In genomic region chr6:163180874-163181541, GRCh38 we compare ENCODE assay signal across 8 cellular contexts.
DNase-seq lines count a peak whose midpoint lies in the region; ATAC-seq, FAIRE-seq and TF ChIP-seq lines count a peak whose summit lies in the region.

No MANE protein-coding gene starts in this region.

- H3K36me3 Mint-ChIP-seq in astrocyte (ENCODE audit: low read depth, unreplicated experiment): no peaks in the 10 kb centered on the region

- H3K4me3 ChIP-seq in astrocyte (ENCODE audit: insufficient read depth, low read depth, low read length) (no peak overlapping the region), skeletal muscle tissue (ENCODE audit: low read length in 3 of 3) (peak overlapping the region; percentile 16 to 63 (median 52))

- no peak for FAIRE-seq in astrocyte (lab: Jason Lieb, UNC)

- no peaks in the 10 kb centered on the region for H3K4me1 ChIP-seq in astrocyte (ENCODE audit: insufficient read depth, low read length)
- H3K4me1 ChIP-seq in skeletal muscle tissue (ENCODE audit: control insufficient read depth in 3 of 3, insufficient read depth in 3 of 3, low read length in 3 of 3): peaks cover 9 to 21% (median 12%) of the 10 kb centered on the region in 3 donors

- H3K27me3 ChIP-seq in astrocyte (ENCODE audit: insufficient read depth, low read length): no peaks in the 10 kb centered on the region
- H3K27me3 ChIP-seq in skeletal muscle tissue (ENCODE audit: control insufficient read depth in 3 of 3, insufficient read depth in 3 of 3, low read length in 3 of 3): no peaks in the 10 kb centered on the region

- H2AFZ ChIP-seq in astrocyte (ENCODE audit: low read depth, low read length): peak overlapping the region; percentile 56

- H3K36me3 ChIP-seq in astrocyte (ENCODE audit: insufficient read depth, low read length) (no peaks in the 10 kb centered on the region), skeletal muscle tissue (ENCODE audit: control insufficient read depth in 3 of 3, insufficient read depth in 3 of 3, low read length in 3 of 3) (no peaks in the 10 kb centered on the region)

- TF ChIP-seq CTCF in astrocyte (IDR thresholded peaks at IDR 0.05; ENCODE audit: insufficient read depth, low read depth, low read length): peak; percentile 54

- H3K27ac ChIP-seq in astrocyte (ENCODE audit: low read depth, low read length) (no peak overlapping the region), skeletal muscle tissue (ENCODE audit: low read depth, low read length) (peak overlapping the region; percentile 71)

- peaks cover 7% of the 10 kb centered on the region for H3K4me1 Mint-ChIP-seq in astrocyte (ENCODE audit: low read depth, unreplicated experiment)

- ATAC-seq in GM18519 (IDR thresholded peaks at IDR 0.05; ENCODE audit: low FRiP score, unreplicated experiment): no peak

- peak; percentile 76 for DNase-seq in COLO829 (ENCODE audit: low spot score)
- DNase-seq in HuH-7.5 (ENCODE audit: low spot score): peak; percentile 84
- DNase-seq in astrocyte (ENCODE audit: low read depth): peak; percentile 36
- peak in 47 of 51 donors; percentile 37 to 97 (median 86) for DNase-seq in hypothalamus (lab: John Stamatoyannopoulos, UW)
- DNase-seq in cerebellar nuclear complex (lab: John Stamatoyannopoulos, UW): no peak
- DNase-seq in activated CD4-positive, alpha-beta T cell treated with anti-CD3 and anti-CD28 coated beads for 1 hour: no peak

- H3K9me3 Mint-ChIP-seq in astrocyte (ENCODE audit: unreplicated experiment): no peaks in the 10 kb centered on the region

- H3K4me2 ChIP-seq in astrocyte (ENCODE audit: low read length): peak overlapping the region; percentile 55

- H3K9ac ChIP-seq in astrocyte (ENCODE audit: low read length): no peak overlapping the region
- H3K9ac ChIP-seq in skeletal muscle tissue (ENCODE audit: low read depth in 1 of 3, low read length in 3 of 3): peak overlapping the region in 2 of 3 donors; percentile 65 to 68

- no peaks in the 10 kb centered on the region for H3K79me2 ChIP-seq in astrocyte (ENCODE audit: insufficient read depth, low read length)

- peaks cover 5% of the 10 kb centered on the region for H3K27me3 Mint-ChIP-seq in astrocyte (ENCODE audit: low read depth, unreplicated experiment)

- no peak overlapping the region for H3K4me3 Mint-ChIP-seq in astrocyte (ENCODE audit: unreplicated experiment)

- H4K20me1 ChIP-seq in astrocyte (ENCODE audit: insufficient read depth, low read length): no peaks in the 10 kb centered on the region

- H3K27ac Mint-ChIP-seq in astrocyte (ENCODE audit: unreplicated experiment): peak overlapping the region; percentile 92

- H3K9me3 ChIP-seq in astrocyte (ENCODE audit: insufficient read depth, low read depth, low read length) (no peaks in the 10 kb centered on the region), skeletal muscle tissue (ENCODE audit: control insufficient read depth in 3 of 3, low read length in 3 of 3) (no peaks in the 10 kb centered on the region)

Comparison
In these comparisons a context has a peak if more than half of its experiments do, and no peak if none do; other contexts are left out.
1. DNase-seq: peak in COLO829 (single experiment), HuH-7.5 (single experiment), astrocyte (single experiment) and hypothalamus (47 of 51); none in cerebellar nuclear complex (0 of 2) and activated CD4-positive, alpha-beta T cell treated with anti-CD3 and anti-CD28 coated beads for 1 hour (single experiment).